In the genomic region with DNA sequence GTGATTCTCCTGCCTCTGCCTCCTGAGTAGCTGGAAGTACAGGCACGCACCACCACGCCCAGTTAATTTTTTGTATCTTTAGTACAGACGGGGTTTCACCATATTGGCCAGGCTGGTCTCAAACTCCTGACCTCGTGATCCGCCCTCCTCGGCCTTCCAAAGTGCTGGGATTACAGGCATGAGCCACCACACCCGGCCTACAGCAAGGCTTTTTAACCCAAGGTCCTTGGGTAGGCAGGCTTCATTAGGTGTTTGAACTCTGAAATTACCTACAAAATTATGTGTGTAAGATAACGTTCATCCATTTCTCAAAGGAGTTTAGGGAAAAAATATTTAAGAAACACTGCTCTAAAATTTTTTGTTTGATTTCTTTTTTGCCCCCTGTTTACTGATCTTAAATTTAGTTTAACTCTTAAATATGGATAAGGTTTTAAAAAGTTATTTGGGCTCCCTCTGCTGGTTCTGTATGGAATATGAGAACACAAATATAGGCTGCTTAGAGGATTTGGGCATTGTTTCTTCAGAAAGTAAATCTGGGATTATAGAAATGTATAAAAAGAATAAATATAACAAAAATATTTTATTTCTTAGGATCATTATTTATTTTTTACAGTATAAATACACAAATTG, we compare ENCODE assay signal across 1 cellular context.
TF ChIP-seq lines count a peak whose summit lies in the region.

No MANE protein-coding gene starts in this region.

TF ChIP-seq in HCT116, 20 proteins besides CTCF, POLR2A, EP300 and RAD21 (continued from another document):
- no peak for TF ChIP-seq REST (IDR thresholded peaks at IDR 0.05; ENCODE audit: low read depth)
